8 cellular contexts compared by ENCODE assay signal in genomic region chr6:137013738-137014602, GRCh38. TPM values are rescaled to one million over a fixed set of nuclear protein-coding genes. Genes with fewer than 3 reads are reported as not detected.
DNase-seq lines count a peak whose midpoint lies in the region; TF ChIP-seq lines count a peak whose summit lies in the region.

No MANE protein-coding gene starts in this region.

- H3K4me3 ChIP-seq in BJ (ENCODE audit: low read depth, low read length) (no peak overlapping the region), hepatocyte (no peak overlapping the region)

- POLR2A ChIA-PET in BJ (lab: Charles Lee): no interaction called here

- no peaks in the 10 kb centered on the region for H3K9me3 Mint-ChIP-seq in activated naive CD4-positive, alpha-beta T cell treated with anti-CD3 and anti-CD28 coated beads, Interleukin-2, amount 10 ng/mL, durations not matched to agents 7 days and 5 days
- no peaks in the 10 kb centered on the region for H3K9me3 Mint-ChIP-seq in activated naive CD4-positive, alpha-beta T cell treated with anti-CD3 and anti-CD28 coated beads for 36 hours

- H3K9me2 ChIP-seq in hepatocyte (replicated peaks; ENCODE audit: insufficient read depth): no peaks in the 10 kb centered on the region

- H3K27me3 ChIP-seq in BJ (ENCODE audit: control insufficient read depth, insufficient read depth, low read length) (no peaks in the 10 kb centered on the region), hepatocyte (no peaks in the 10 kb centered on the region)

- H3K27ac ChIP-seq in VCaP (no peak overlapping the region), hepatocyte (no peak overlapping the region)

- H3K4me3 Mint-ChIP-seq in activated naive CD4-positive, alpha-beta T cell treated with anti-CD3 and anti-CD28 coated beads, Interleukin-2, amount 10 ng/mL, durations not matched to agents 7 days and 5 days: no peak overlapping the region
- H3K4me3 Mint-ChIP-seq in activated naive CD4-positive, alpha-beta T cell treated with anti-CD3 and anti-CD28 coated beads for 36 hours: no peak overlapping the region

- H2AFZ ChIP-seq in hepatocyte: no peak overlapping the region

- H3K4me1 Mint-ChIP-seq in activated naive CD4-positive, alpha-beta T cell treated with anti-CD3 and anti-CD28 coated beads, Interleukin-2, amount 10 ng/mL, durations not matched to agents 7 days and 5 days: no peaks in the 10 kb centered on the region
- no peaks in the 10 kb centered on the region for H3K4me1 Mint-ChIP-seq in activated naive CD4-positive, alpha-beta T cell treated with anti-CD3 and anti-CD28 coated beads for 36 hours (ENCODE audit: low read depth)

- no peaks in the 10 kb centered on the region for H4K20me1 ChIP-seq in hepatocyte (ENCODE audit: insufficient read depth, poor library complexity, severe bottlenecking)

- no peak overlapping the region for H3K27ac Mint-ChIP-seq in activated naive CD4-positive, alpha-beta T cell treated with anti-CD3 and anti-CD28 coated beads, Interleukin-2, amount 10 ng/mL, durations not matched to agents 7 days and 5 days
- no peak overlapping the region for H3K27ac Mint-ChIP-seq in activated naive CD4-positive, alpha-beta T cell treated with anti-CD3 and anti-CD28 coated beads for 36 hours

- no peaks in the 10 kb centered on the region for H3K4me1 ChIP-seq in hepatocyte (ENCODE audit: insufficient read depth)

- CTCF ChIA-PET in BJ (lab: Yijun Ruan, JAX): interaction anchor here (0.9 to 1.9 kb wide), 7 partner anchors 9 to 370 kb away, joined by 3 to 8 read pairs (median 4); no protein-coding TSS in a partner anchor
- CTCF ChIA-PET in activated naive CD4-positive, alpha-beta T cell treated with anti-CD3 and anti-CD28 coated beads, Interleukin-2, amount 10 ng/mL, durations not matched to agents 7 days and 5 days (lab: Charles Lee): interaction anchor here (0.7 to 1.7 kb wide), 5 partner anchors 18 to 412 kb away, joined by 3 to 4 read pairs (median 3); no protein-coding TSS in a partner anchor
- CTCF ChIA-PET in activated naive CD4-positive, alpha-beta T cell treated with anti-CD3 and anti-CD28 coated beads for 36 hours (lab: Charles Lee): no interaction called here

- TF ChIP-seq CTCF in BJ (IDR thresholded peaks at IDR 0.05; ENCODE audit: insufficient read depth, low read depth, low read length) (peak; percentile 57), VCaP (conservative IDR thresholded peaks at IDR 0.05) (peak; percentile 90), hepatocyte (IDR thresholded peaks at IDR 0.05; ENCODE audit: poor library complexity) (peak; percentile 77)

- WGBS in hepatocyte (ENCODE audit: low lambda C conversion rate, missing lambda C conversion rate): 27% methylated on average over 5 of the region's 5 CpGs

- no peak overlapping the region for H3K4me2 ChIP-seq in hepatocyte

- DNase-seq in BJ (ENCODE audit: low read depth): no peak
- DNase-seq in Kasumi-1 (lab: John Stamatoyannopoulos, UW): peak; percentile 25 to 37
- peak; percentile 66 for DNase-seq in hepatocyte (ENCODE audit: low spot score)
- no peak for DNase-seq in activated naive CD4-positive, alpha-beta T cell treated with anti-CD3 and anti-CD28 coated beads, Interleukin-2, amount 10 ng/mL, durations not matched to agents 7 days and 5 days
- no peak for DNase-seq in activated naive CD4-positive, alpha-beta T cell treated with anti-CD3 and anti-CD28 coated beads for 36 hours
- DNase-seq in SKM-1 (lab: John Stamatoyannopoulos, UW; ENCODE audit: unreplicated experiment): no peak
- no peak for DNase-seq in amniotic stem cell (lab: John Stamatoyannopoulos, UW)

- intact Hi-C loops in activated naive CD4-positive, alpha-beta T cell treated with anti-CD3 and anti-CD28 coated beads for 36 hours (cut with micrococcal nuclease): loop anchor here (5.0 kb wide), 1 partner anchor 167 kb away; no protein-coding TSS in a partner anchor

- no peaks in the 10 kb centered on the region for H3K36me3 ChIP-seq in BJ (ENCODE audit: control insufficient read depth, insufficient read depth, low read length)
- no peaks in the 10 kb centered on the region for H3K36me3 ChIP-seq in hepatocyte (replicated peaks; ENCODE audit: insufficient read depth, low read depth)

- H3K79me2 ChIP-seq in hepatocyte: no peaks in the 10 kb centered on the region

- no peaks in the 10 kb centered on the region for H3K36me3 Mint-ChIP-seq in activated naive CD4-positive, alpha-beta T cell treated with anti-CD3 and anti-CD28 coated beads, Interleukin-2, amount 10 ng/mL, durations not matched to agents 7 days and 5 days
- no peaks in the 10 kb centered on the region for H3K36me3 Mint-ChIP-seq in activated naive CD4-positive, alpha-beta T cell treated with anti-CD3 and anti-CD28 coated beads for 36 hours (ENCODE audit: low read depth)

- H3K9me3 ChIP-seq in hepatocyte (ENCODE audit: low read depth): no peaks in the 10 kb centered on the region

- H3K27me3 Mint-ChIP-seq in activated naive CD4-positive, alpha-beta T cell treated with anti-CD3 and anti-CD28 coated beads, Interleukin-2, amount 10 ng/mL, durations not matched to agents 7 days and 5 days: peaks cover 44% of the 10 kb centered on the region
- peaks cover 34% of the 10 kb centered on the region for H3K27me3 Mint-ChIP-seq in activated naive CD4-positive, alpha-beta T cell treated with anti-CD3 and anti-CD28 coated beads for 36 hours (ENCODE audit: low read depth)

RNA-seq across cellular contexts. Expression of gene IL20RA, which starts 30.8 kb away (rescaled TPM):
- not detected in 2 replicates for polyA plus RNA-seq in BJ (2011; rRNA removed)
- polyA minus RNA-seq in BJ (2011; rRNA and poly(A)+ RNA removed): not detected in 2 replicates
- 0.32 and 0.63 TPM in 2 replicates for total RNA-seq in hepatocyte
- polyA plus RNA-seq in hepatocyte: 0.52 TPM in 1 of 2 replicates, not detected in the other
- total RNA-seq in activated naive CD4-positive, alpha-beta T cell treated with anti-CD3 and anti-CD28 coated beads for 36 hours: not detected

Comparison
In these comparisons a context has a peak if more than half of its experiments do, and no peak if none do; other contexts are left out.
1. DNase-seq: peak in Kasumi-1 (2 of 2) and hepatocyte (single experiment); none in BJ (single experiment), activated naive CD4-positive, alpha-beta T cell treated with anti-CD3 and anti-CD28 coated beads, Interleukin-2, amount 10 ng/mL, durations not matched to agents 7 days and 5 days (single experiment), activated naive CD4-positive, alpha-beta T cell treated with anti-CD3 and anti-CD28 coated beads for 36 hours (single experiment), SKM-1 (single experiment) and amniotic stem cell (single experiment).
2. Peak in every context shown above with its lines, with median percentiles within 50 percentile points of each other: CTCF ChIP-seq.